ENCODE assay signal across 1 cellular context in the genomic region with DNA sequence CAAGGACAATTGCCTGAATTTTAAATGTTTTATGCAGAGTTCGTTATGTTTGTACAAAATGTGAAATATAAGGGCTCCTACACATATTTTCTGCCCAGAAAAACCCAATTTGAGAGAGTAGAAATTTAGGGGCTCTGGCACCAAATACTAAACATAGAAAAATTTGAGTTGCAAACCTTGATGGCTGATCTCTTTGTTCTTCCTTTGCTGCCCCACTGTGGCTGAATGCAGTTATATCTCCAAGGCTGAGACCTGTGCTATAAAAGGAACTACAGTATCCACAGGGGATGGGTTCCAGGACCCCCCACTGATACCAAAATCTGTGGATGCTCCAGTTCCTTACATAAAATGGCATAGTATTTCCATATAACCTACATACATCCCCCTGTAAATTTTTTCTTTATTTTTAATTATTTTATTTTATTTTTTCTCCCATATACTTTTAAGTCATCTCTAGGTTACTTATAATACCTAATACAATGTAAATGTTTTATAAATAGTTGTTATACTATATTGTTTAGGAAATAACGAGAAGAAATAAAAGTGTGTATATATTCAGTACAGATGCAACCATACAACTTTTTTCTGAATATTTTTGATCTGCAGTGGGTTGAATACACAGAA.
TF ChIP-seq lines count a peak whose summit lies in the region.

No MANE protein-coding gene starts in this region.

TF ChIP-seq in GM23338, 12 proteins besides CTCF, POLR2A, EP300 and RAD21 (continued from another document):
- TF ChIP-seq, protein P1, sequence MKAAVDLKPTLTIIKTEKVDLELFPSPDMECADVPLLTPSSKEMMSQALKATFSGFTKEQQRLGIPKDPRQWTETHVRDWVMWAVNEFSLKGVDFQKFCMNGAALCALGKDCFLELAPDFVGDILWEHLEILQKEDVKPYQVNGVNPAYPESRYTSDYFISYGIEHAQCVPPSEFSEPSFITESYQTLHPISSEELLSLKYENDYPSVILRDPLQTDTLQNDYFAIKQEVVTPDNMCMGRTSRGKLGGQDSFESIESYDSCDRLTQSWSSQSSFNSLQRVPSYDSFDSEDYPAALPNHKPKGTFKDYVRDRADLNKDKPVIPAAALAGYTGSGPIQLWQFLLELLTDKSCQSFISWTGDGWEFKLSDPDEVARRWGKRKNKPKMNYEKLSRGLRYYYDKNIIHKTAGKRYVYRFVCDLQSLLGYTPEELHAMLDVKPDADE (IDR thresholded peaks at IDR 0.05) = no peak
- no peak for TF ChIP-seq NANOG (IDR thresholded peaks at IDR 0.05; ENCODE audit: borderline replicate concordance)
- no peak for TF ChIP-seq ZNF331 (CRISPR knock-in tag; IDR thresholded peaks at IDR 0.05; ENCODE audit: low read depth)
- TF ChIP-seq, protein P2, sequence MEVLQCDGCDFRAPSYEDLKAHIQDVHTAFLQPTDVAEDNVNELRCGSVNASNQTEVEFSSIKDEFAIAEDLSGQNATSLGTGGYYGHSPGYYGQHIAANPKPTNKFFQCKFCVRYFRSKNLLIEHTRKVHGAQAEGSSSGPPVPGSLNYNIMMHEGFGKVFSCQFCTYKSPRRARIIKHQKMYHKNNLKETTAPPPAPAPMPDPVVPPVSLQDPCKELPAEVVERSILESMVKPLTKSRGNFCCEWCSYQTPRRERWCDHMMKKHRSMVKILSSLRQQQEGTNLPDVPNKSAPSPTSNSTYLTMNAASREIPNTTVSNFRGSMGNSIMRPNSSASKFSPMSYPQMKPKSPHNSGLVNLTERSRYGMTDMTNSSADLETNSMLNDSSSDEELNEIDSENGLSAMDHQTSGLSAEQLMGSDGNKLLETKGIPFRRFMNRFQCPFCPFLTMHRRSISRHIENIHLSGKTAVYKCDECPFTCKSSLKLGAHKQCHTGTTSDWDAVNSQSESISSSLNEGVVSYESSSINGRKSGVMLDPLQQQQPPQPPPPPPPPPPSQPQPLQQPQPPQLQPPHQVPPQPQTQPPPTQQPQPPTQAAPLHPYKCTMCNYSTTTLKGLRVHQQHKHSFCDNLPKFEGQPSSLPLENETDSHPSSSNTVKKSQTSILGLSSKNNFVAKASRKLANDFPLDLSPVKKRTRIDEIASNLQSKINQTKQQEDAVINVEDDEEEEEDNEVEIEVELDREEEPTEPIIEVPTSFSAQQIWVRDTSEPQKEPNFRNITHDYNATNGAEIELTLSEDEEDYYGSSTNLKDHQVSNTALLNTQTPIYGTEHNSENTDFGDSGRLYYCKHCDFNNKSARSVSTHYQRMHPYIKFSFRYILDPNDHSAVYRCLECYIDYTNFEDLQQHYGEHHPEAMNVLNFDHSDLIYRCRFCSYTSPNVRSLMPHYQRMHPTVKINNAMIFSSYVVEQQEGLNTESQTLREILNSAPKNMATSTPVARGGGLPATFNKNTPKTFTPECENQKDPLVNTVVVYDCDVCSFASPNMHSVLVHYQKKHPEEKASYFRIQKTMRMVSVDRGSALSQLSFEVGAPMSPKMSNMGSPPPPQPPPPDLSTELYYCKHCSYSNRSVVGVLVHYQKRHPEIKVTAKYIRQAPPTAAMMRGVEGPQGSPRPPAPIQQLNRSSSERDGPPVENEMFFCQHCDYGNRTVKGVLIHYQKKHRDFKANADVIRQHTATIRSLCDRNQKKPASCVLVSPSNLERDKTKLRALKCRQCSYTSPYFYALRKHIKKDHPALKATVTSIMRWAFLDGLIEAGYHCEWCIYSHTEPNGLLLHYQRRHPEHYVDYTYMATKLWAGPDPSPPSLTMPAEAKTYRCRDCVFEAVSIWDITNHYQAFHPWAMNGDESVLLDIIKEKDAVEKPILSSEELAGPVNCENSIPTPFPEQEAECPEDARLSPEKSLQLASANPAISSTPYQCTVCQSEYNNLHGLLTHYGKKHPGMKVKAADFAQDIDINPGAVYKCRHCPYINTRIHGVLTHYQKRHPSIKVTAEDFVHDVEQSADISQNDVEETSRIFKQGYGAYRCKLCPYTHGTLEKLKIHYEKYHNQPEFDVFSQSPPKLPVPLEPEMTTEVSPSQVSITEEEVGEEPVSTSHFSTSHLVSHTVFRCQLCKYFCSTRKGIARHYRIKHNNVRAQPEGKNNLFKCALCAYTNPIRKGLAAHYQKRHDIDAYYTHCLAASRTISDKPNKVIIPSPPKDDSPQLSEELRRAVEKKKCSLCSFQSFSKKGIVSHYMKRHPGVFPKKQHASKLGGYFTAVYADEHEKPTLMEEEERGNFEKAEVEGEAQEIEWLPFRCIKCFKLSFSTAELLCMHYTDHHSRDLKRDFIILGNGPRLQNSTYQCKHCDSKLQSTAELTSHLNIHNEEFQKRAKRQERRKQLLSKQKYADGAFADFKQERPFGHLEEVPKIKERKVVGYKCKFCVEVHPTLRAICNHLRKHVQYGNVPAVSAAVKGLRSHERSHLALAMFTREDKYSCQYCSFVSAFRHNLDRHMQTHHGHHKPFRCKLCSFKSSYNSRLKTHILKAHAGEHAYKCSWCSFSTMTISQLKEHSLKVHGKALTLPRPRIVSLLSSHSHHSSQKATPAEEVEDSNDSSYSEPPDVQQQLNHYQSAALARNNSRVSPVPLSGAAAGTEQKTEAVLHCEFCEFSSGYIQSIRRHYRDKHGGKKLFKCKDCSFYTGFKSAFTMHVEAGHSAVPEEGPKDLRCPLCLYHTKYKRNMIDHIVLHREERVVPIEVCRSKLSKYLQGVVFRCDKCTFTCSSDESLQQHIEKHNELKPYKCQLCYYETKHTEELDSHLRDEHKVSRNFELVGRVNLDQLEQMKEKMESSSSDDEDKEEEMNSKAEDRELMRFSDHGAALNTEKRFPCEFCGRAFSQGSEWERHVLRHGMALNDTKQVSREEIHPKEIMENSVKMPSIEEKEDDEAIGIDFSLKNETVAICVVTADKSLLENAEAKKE (CRISPR knock-in tag; IDR thresholded peaks at IDR 0.05) = no peak
- TF ChIP-seq CREB1 (CRISPR knock-in tag; IDR thresholded peaks at IDR 0.05; ENCODE audit: low read depth) = no peak
- TF ChIP-seq STAT1 (IDR thresholded peaks at IDR 0.05; ENCODE audit: unreplicated experiment) = no peak
- TF ChIP-seq EZH2phosphoT487 (IDR thresholded peaks at IDR 0.05; ENCODE audit: unreplicated experiment) = no peak
- TF ChIP-seq, protein P3, sequence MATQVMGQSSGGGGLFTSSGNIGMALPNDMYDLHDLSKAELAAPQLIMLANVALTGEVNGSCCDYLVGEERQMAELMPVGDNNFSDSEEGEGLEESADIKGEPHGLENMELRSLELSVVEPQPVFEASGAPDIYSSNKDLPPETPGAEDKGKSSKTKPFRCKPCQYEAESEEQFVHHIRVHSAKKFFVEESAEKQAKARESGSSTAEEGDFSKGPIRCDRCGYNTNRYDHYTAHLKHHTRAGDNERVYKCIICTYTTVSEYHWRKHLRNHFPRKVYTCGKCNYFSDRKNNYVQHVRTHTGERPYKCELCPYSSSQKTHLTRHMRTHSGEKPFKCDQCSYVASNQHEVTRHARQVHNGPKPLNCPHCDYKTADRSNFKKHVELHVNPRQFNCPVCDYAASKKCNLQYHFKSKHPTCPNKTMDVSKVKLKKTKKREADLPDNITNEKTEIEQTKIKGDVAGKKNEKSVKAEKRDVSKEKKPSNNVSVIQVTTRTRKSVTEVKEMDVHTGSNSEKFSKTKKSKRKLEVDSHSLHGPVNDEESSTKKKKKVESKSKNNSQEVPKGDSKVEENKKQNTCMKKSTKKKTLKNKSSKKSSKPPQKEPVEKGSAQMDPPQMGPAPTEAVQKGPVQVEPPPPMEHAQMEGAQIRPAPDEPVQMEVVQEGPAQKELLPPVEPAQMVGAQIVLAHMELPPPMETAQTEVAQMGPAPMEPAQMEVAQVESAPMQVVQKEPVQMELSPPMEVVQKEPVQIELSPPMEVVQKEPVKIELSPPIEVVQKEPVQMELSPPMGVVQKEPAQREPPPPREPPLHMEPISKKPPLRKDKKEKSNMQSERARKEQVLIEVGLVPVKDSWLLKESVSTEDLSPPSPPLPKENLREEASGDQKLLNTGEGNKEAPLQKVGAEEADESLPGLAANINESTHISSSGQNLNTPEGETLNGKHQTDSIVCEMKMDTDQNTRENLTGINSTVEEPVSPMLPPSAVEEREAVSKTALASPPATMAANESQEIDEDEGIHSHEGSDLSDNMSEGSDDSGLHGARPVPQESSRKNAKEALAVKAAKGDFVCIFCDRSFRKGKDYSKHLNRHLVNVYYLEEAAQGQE (IDR thresholded peaks at IDR 0.05; ENCODE audit: unreplicated experiment) = no peak
- no peak for TF ChIP-seq POLR2AphosphoS5 (IDR thresholded peaks at IDR 0.05; ENCODE audit: low read depth)
- TF ChIP-seq JUNB (IDR thresholded peaks at IDR 0.05; ENCODE audit: unreplicated experiment) = no peak
